Comparison of ENCODE assay signal across 28 cellular contexts in genomic region chr15:92997821-92998220, GRCh38.
DNase-seq lines count a peak whose midpoint lies in the region; ATAC-seq and TF ChIP-seq lines count a peak whose summit lies in the region.
"Had no signal": no experiment of that assay in that cellular context is flagged by ENCODE, and none has a peak within 500 bp of the region (broad histone marks: within the 10 kb centered on the region; RNA-seq: fewer than 3 reads in every experiment).

No MANE protein-coding gene starts in this region.

- no peak overlapping the region for H3K4me2 ChIP-seq in HCT116 (ENCODE audit: low read length)

- H3K79me2 ChIP-seq in HCT116 (ENCODE audit: insufficient read depth, low read length) = peaks cover 39% of the 10 kb centered on the region

- CTCF ChIA-PET in activated naive CD4-positive, alpha-beta T cell treated with anti-CD3 and anti-CD28 coated beads for 36 hours (lab: Charles Lee) = interaction anchor here (0.6 to 1.0 kb wide), 4 partner anchors 8 to 85 kb away, joined by 3 to 4 read pairs (median 4); no protein-coding TSS in a partner anchor
- CTCF ChIA-PET in HCT116 (lab: Charles Lee) = no interaction called here
- CTCF ChIA-PET in CD8-positive, alpha-beta memory T cell (lab: Charles Lee) = no interaction called here

- H3K27me3 ChIP-seq in HCT116 (ENCODE audit: insufficient read depth, low read length) = no peaks in the 10 kb centered on the region
- no peaks in the 10 kb centered on the region for H3K27me3 ChIP-seq in CD8-positive, alpha-beta memory T cell (ENCODE audit: insufficient read depth, low read length, poor library complexity, severe bottlenecking)
- H3K27me3 ChIP-seq: adrenal gland, body of pancreas, sigmoid colon, SJSA1, thyroid gland had no signal

- H3K9me2 ChIP-seq in HCT116 (ENCODE audit: insufficient read depth) = no peaks in the 10 kb centered on the region

- no peak overlapping the region for H3K4me3 ChIP-seq in HCT116 (replicated peaks in 1 of 2; ENCODE audit: low read depth in 1 of 2, low read length in 2 of 2)
- no peak overlapping the region for H3K4me3 ChIP-seq in CD8-positive, alpha-beta memory T cell (ENCODE audit: low read length)
- H3K4me3 ChIP-seq: adrenal gland, body of pancreas, sigmoid colon, SJSA1, thyroid gland had no signal

- H3K27ac Mint-ChIP-seq in activated naive CD4-positive, alpha-beta T cell treated with anti-CD3 and anti-CD28 coated beads for 36 hours = peak overlapping the region; percentile 59
- peak overlapping the region; percentile 50 to 89 for H3K27ac Mint-ChIP-seq in activated naive CD4-positive, alpha-beta T cell treated with anti-CD3 and anti-CD28 coated beads, Interleukin-2, amount 50 U/mL, for 72 hours
- H3K27ac Mint-ChIP-seq in naive thymus-derived CD8-positive, alpha-beta T cell = peak overlapping the region in 8 of 10 donors; percentile 58 to 85 (median 77)
- no peak overlapping the region for H3K27ac Mint-ChIP-seq in CD8-positive, alpha-beta memory T cell

- H4K20me1 ChIP-seq in HCT116 (ENCODE audit: insufficient read depth) = no peaks in the 10 kb centered on the region

- TF ChIP-seq POLR2A in HCT116 (IDR thresholded peaks at IDR 0.05; ENCODE audit: borderline replicate concordance, extremely low read depth, insufficient read depth, insufficient read length) = no peak

- H3K9ac ChIP-seq in HCT116 (ENCODE audit: low read length) = no peak overlapping the region

- intact Hi-C loops in activated naive CD4-positive, alpha-beta T cell treated with anti-CD3 and anti-CD28 coated beads for 36 hours (cut with micrococcal nuclease) = no loop called here
- intact Hi-C loops in HCT116 (cut with micrococcal nuclease) = no loop called here

- BruUV-seq in HCT116 (replicated peaks; lab: Mats Ljungman, UMichigan) = TSS peak; percentile 1

- POLR2A ChIA-PET in HCT116 (lab: Charles Lee) = no interaction called here
- POLR2A ChIA-PET in naive thymus-derived CD8-positive, alpha-beta T cell (lab: Charles Lee) = interaction anchor here (0.8 kb wide), 1 partner anchor 190 kb away, joined by 4 read pairs; no protein-coding TSS in a partner anchor
- POLR2A ChIA-PET in CD8-positive, alpha-beta memory T cell (lab: Charles Lee) = no interaction called here

- DNase-seq in activated naive CD4-positive, alpha-beta T cell treated with anti-CD3 and anti-CD28 coated beads for 36 hours = no peak
- no peak for DNase-seq in activated naive CD4-positive, alpha-beta T cell (lab: John Stamatoyannopoulos, UW)
- DNase-seq in HCT116 (ENCODE audit: low read depth, low spot score) = no peak
- no peak for DNase-seq in activated naive CD4-positive, alpha-beta T cell treated with anti-CD3 and anti-CD28 coated beads, Interleukin-2, amount 50 U/mL, for 72 hours (ENCODE audit: low spot score in 2 of 2)
- no peak for DNase-seq in naive thymus-derived CD8-positive, alpha-beta T cell
- no peak for DNase-seq in NCI-H1417 treated with DMSO at 0.1 percent for 48 hours (lab: John Stamatoyannopoulos, UW)
- no peak for DNase-seq in KBM-7
- no peak for DNase-seq in CD8-positive, alpha-beta memory T cell
- DNase-seq: activated CD4-positive, CD25-positive, alpha-beta regulatory T cell treated with anti-CD3 and anti-CD28 coated beads, Interleukin-2, amount 50 U/mL, for 72 hours; adrenal gland; body of pancreas; DMS53; effector CD4-positive, alpha-beta T cell; HCEC 1CT; immature natural killer cell; Kasumi-1; left cardiac atrium; NCI-H1417; NCI-H2081; NCI-H526; OCI-M1; sigmoid colon; stimulated activated CD4-positive, alpha-beta T cell treated with anti-CD3 and anti-CD28 coated beads, Interleukin-4, amount 100 ng/mL, for 1 hour; thyroid gland had no signal

- no peaks in the 10 kb centered on the region for H3K9me3 Mint-ChIP-seq in activated naive CD4-positive, alpha-beta T cell treated with anti-CD3 and anti-CD28 coated beads for 36 hours
- no peaks in the 10 kb centered on the region for H3K9me3 Mint-ChIP-seq in activated naive CD4-positive, alpha-beta T cell treated with anti-CD3 and anti-CD28 coated beads, Interleukin-2, amount 50 U/mL, for 72 hours
- peaks cover 0 to 1% (median 0%) of the 10 kb centered on the region in 9 donors for H3K9me3 Mint-ChIP-seq in naive thymus-derived CD8-positive, alpha-beta T cell
- H3K9me3 Mint-ChIP-seq in CD8-positive, alpha-beta memory T cell = no peaks in the 10 kb centered on the region
- H3K9me3 Mint-ChIP-seq: immature natural killer cell; natural killer cell treated with Interleukin-12 subunit alpha and Interleukin-12 subunit beta and Interleukin-15 and Interleukin-18, amount 100 ng/mL, for 72 hours had no signal

- TF ChIP-seq RAD21 in HCT116 (IDR thresholded peaks at IDR 0.05; ENCODE audit: low read depth) = no peak

- H3K4me1 Mint-ChIP-seq in activated naive CD4-positive, alpha-beta T cell treated with anti-CD3 and anti-CD28 coated beads for 36 hours (ENCODE audit: low read depth) = peaks cover 13% of the 10 kb centered on the region
- H3K4me1 Mint-ChIP-seq in naive thymus-derived CD8-positive, alpha-beta T cell = peaks cover 15 to 33% (median 26%) of the 10 kb centered on the region in 4 donors
- H3K4me1 Mint-ChIP-seq in CD8-positive, alpha-beta memory T cell = peaks cover 5 to 13% (median 8%) of the 10 kb centered on the region in 3 donors

- no peak for ATAC-seq in HCT116
- no peak for ATAC-seq in activated naive CD4-positive, alpha-beta T cell treated with anti-CD3 and anti-CD28 coated beads, Interleukin-2, amount 50 U/mL, for 72 hours
- ATAC-seq in naive thymus-derived CD8-positive, alpha-beta T cell = no peak
- ATAC-seq: body of pancreas; left cardiac atrium; natural killer cell treated with Interleukin-12 subunit alpha and Interleukin-12 subunit beta and Interleukin-15 and Interleukin-18, amount 100 ng/mL, for 72 hours had no signal

- TF ChIP-seq CTCF in HCT116 (IDR thresholded peaks at IDR 0.05 in 2 of 3, conservative IDR thresholded peaks at IDR 0.05 in 1 of 3; ENCODE audit: borderline replicate concordance in 1 of 3, insufficient read depth in 1 of 3, low read depth in 2 of 3, low read length in 2 of 3) = no peak

- no peak overlapping the region for H2AFZ ChIP-seq in HCT116 (ENCODE audit: low read depth, low read length, poor library complexity, severe bottlenecking)

- no peaks in the 10 kb centered on the region for H3K27me3 Mint-ChIP-seq in activated naive CD4-positive, alpha-beta T cell treated with anti-CD3 and anti-CD28 coated beads for 36 hours (ENCODE audit: low read depth)
- H3K27me3 Mint-ChIP-seq in naive thymus-derived CD8-positive, alpha-beta T cell = no peaks in the 10 kb centered on the region
- peaks cover 0 to 2% of the 10 kb centered on the region in 2 donors for H3K27me3 Mint-ChIP-seq in CD8-positive, alpha-beta memory T cell
- H3K27me3 Mint-ChIP-seq: natural killer cell treated with Interleukin-12 subunit alpha and Interleukin-12 subunit beta and Interleukin-15 and Interleukin-18, amount 100 ng/mL, for 72 hours had no signal

- peaks cover 68% of the 10 kb centered on the region for H3K36me3 Mint-ChIP-seq in activated naive CD4-positive, alpha-beta T cell treated with anti-CD3 and anti-CD28 coated beads for 36 hours (ENCODE audit: low read depth)
- peaks cover 40 to 74% of the 10 kb centered on the region in 2 donors for H3K36me3 Mint-ChIP-seq in activated naive CD4-positive, alpha-beta T cell treated with anti-CD3 and anti-CD28 coated beads, Interleukin-2, amount 50 U/mL, for 72 hours
- peaks cover 24 to 92% (median 43%) of the 10 kb centered on the region in 3 donors for H3K36me3 Mint-ChIP-seq in naive thymus-derived CD8-positive, alpha-beta T cell
- H3K36me3 Mint-ChIP-seq in CD8-positive, alpha-beta memory T cell = peaks cover 7 to 91% (median 40%) of the 10 kb centered on the region in 3 donors

- H3K27ac ChIP-seq in HCT116 (ENCODE audit: low read depth, low read length) = no peak overlapping the region
- H3K27ac ChIP-seq in CD8-positive, alpha-beta memory T cell (ENCODE audit: low read depth, low read length) = no peak overlapping the region
- H3K27ac ChIP-seq: adrenal gland, body of pancreas, epithelial cell of prostate, RWPE1, sigmoid colon, SJSA1, thyroid gland had no signal

- no peak overlapping the region for H3K4me3 Mint-ChIP-seq in activated naive CD4-positive, alpha-beta T cell treated with anti-CD3 and anti-CD28 coated beads for 36 hours
- H3K4me3 Mint-ChIP-seq in naive thymus-derived CD8-positive, alpha-beta T cell = peak overlapping the region in 2 of 10 donors; percentile 18 to 50
- no peak overlapping the region for H3K4me3 Mint-ChIP-seq in CD8-positive, alpha-beta memory T cell
- H3K4me3 Mint-ChIP-seq: immature natural killer cell; natural killer cell treated with Interleukin-12 subunit alpha and Interleukin-12 subunit beta and Interleukin-15 and Interleukin-18, amount 100 ng/mL, for 72 hours had no signal

- RAD21 ChIA-PET in HCT116 (lab: Charles Lee; ENCODE audit: low non-redundant PET in 1 of 2, low total read pairs in 2 of 2, uncharacterized antibody in 2 of 2, unreplicated experiment in 2 of 2) = no interaction called here

- H3K9me3 ChIP-seq in HCT116 (ENCODE audit: control insufficient read depth in 1 of 2, insufficient read depth in 1 of 2, low read depth in 1 of 2, low read length in 2 of 2) = no peaks in the 10 kb centered on the region
- no peaks in the 10 kb centered on the region for H3K9me3 ChIP-seq in CD8-positive, alpha-beta memory T cell (ENCODE audit: low read length)
- H3K9me3 ChIP-seq: adrenal gland, body of pancreas, sigmoid colon, SJSA1, thyroid gland had no signal

- H3K4me1 ChIP-seq in HCT116 (ENCODE audit: control insufficient read depth in 1 of 2, insufficient read depth in 2 of 2, low read length in 2 of 2) = no peaks in the 10 kb centered on the region
- H3K4me1 ChIP-seq in CD8-positive, alpha-beta memory T cell (ENCODE audit: insufficient read depth, low read length) = no peaks in the 10 kb centered on the region
- H3K4me1 ChIP-seq: adrenal gland, body of pancreas, SJSA1, thyroid gland had no signal

- H3K36me3 ChIP-seq in HCT116 (ENCODE audit: control insufficient read depth in 1 of 2, insufficient read depth in 2 of 2, low read length in 2 of 2) = peaks cover 52 to 70% of the 10 kb centered on the region in 2 experiments
- peaks cover 83% of the 10 kb centered on the region for H3K36me3 ChIP-seq in CD8-positive, alpha-beta memory T cell (ENCODE audit: insufficient read depth, low read length)

- in situ Hi-C loops in KBM-7 (cut with MboI; ENCODE audit: low pct_unique_long_range_greater_than_20kb, low sequenced_read_pairs) = no loop called here

TF ChIP-seq in HCT116, 20 proteins besides CTCF, POLR2A, EP300 and RAD21 (continues in another document):
- TF ChIP-seq CBX3 (IDR thresholded peaks at IDR 0.05; ENCODE audit: low read depth) (no peak), TCF7L2 (IDR thresholded peaks at IDR 0.05; ENCODE audit: borderline replicate concordance, extremely low read depth, insufficient read depth, insufficient read length) (no peak), CEBPB (IDR thresholded peaks at IDR 0.05; ENCODE audit: low read depth) (no peak), SIN3A (IDR thresholded peaks at IDR 0.05; ENCODE audit: low read depth) (no peak)

Comparison
In these comparisons a context has a peak if more than half of its experiments do, and no peak if none do; other contexts are left out.
1. H3K27ac Mint-ChIP-seq: peak in activated naive CD4-positive, alpha-beta T cell treated with anti-CD3 and anti-CD28 coated beads for 36 hours (single experiment), activated naive CD4-positive, alpha-beta T cell treated with anti-CD3 and anti-CD28 coated beads, Interleukin-2, amount 50 U/mL, for 72 hours (2 of 2) and naive thymus-derived CD8-positive, alpha-beta T cell (8 of 10); none in CD8-positive, alpha-beta memory T cell (0 of 8).